In genomic region chr4:145154573-145154972, GRCh38 we compare ENCODE assay signal across 8 cellular contexts. TPM values are rescaled to one million over a fixed set of nuclear protein-coding genes. Genes with fewer than 3 reads are reported as not detected.
DNase-seq lines count a peak whose midpoint lies in the region; ATAC-seq and TF ChIP-seq lines count a peak whose summit lies in the region.

No MANE protein-coding gene starts in this region.

- no peaks in the 10 kb centered on the region for H3K9me3 Mint-ChIP-seq in Caco-2 (ENCODE audit: unreplicated experiment)
- no peaks in the 10 kb centered on the region for H3K9me3 Mint-ChIP-seq in CD8-positive, alpha-beta T cell

- H3K4me3 ChIP-seq in Caco-2 (ENCODE audit: low read depth, low read length) = no peak overlapping the region
- H3K4me3 ChIP-seq in cardiac fibroblast (replicated peaks in 1 of 2; ENCODE audit: low read depth in 2 of 2, low read length in 2 of 2) = no peak overlapping the region
- no peak overlapping the region for H3K4me3 ChIP-seq in CD8-positive, alpha-beta T cell (ENCODE audit: low read depth, low read length)

- H3K27ac Mint-ChIP-seq in Caco-2 (ENCODE audit: unreplicated experiment) = no peak overlapping the region
- H3K27ac Mint-ChIP-seq in CD8-positive, alpha-beta T cell = no peak overlapping the region

- DNase-seq in Caco-2 (peak in 1 of 2 experiments; percentile 33), cardiac fibroblast (ENCODE audit: low read depth in 2 of 2) (peak; percentile 50 to 59), myocyte (ENCODE audit: low read depth) (peak; percentile 47), LoVo (ENCODE audit: low spot score) (no peak), NCI-H1092 treated with DMSO at 0.1 percent for 48 hours (lab: John Stamatoyannopoulos, UW) (no peak)
- no peak for DNase-seq in CD8-positive, alpha-beta T cell

- CTCF ChIA-PET in Caco-2 (lab: Charles Lee) = interaction anchor here (0.6 to 1.2 kb wide), 4 partner anchors 24 to 455 kb away, joined by 3 to 4 read pairs (median 4); partner anchors contain the start of genes ABCE1 and ANAPC10
- CTCF ChIA-PET in CD8-positive, alpha-beta T cell (lab: Charles Lee) = interaction anchor here (1.2 to 1.7 kb wide), 2 partner anchors 24 to 462 kb away, joined by 3 to 4 read pairs; no protein-coding TSS in a partner anchor

- no peaks in the 10 kb centered on the region for H3K27me3 ChIP-seq in Caco-2 (replicated peaks; ENCODE audit: control insufficient read depth, insufficient read depth, low read length)
- H3K27me3 ChIP-seq in CD8-positive, alpha-beta T cell (ENCODE audit: insufficient read depth, low read length) = no peaks in the 10 kb centered on the region

- no peaks in the 10 kb centered on the region for H3K4me1 ChIP-seq in Caco-2
- no peaks in the 10 kb centered on the region for H3K4me1 ChIP-seq in CD8-positive, alpha-beta T cell (ENCODE audit: insufficient read depth, low read length)

- H3K36me3 Mint-ChIP-seq in Caco-2 (ENCODE audit: insufficient read depth, unreplicated experiment) = peaks cover 34% of the 10 kb centered on the region
- H3K36me3 Mint-ChIP-seq in CD8-positive, alpha-beta T cell = peaks cover 80% of the 10 kb centered on the region

- POLR2A ChIA-PET in Caco-2 (lab: Charles Lee) = no interaction called here
- POLR2A ChIA-PET in CD8-positive, alpha-beta T cell (lab: Charles Lee) = no interaction called here

- no peaks in the 10 kb centered on the region for H3K4me1 Mint-ChIP-seq in Caco-2 (ENCODE audit: low read depth, unreplicated experiment)
- H3K4me1 Mint-ChIP-seq in CD8-positive, alpha-beta T cell (ENCODE audit: low read depth) = peaks cover 8% of the 10 kb centered on the region

- H3K36me3 ChIP-seq in Caco-2 (ENCODE audit: control insufficient read depth, insufficient read depth, low read length) = no peaks in the 10 kb centered on the region
- H3K36me3 ChIP-seq in CD8-positive, alpha-beta T cell (ENCODE audit: insufficient read depth, low read length) = peaks cover 33% of the 10 kb centered on the region

- H3K4me3 Mint-ChIP-seq in Caco-2 (ENCODE audit: unreplicated experiment) = no peak overlapping the region
- no peak overlapping the region for H3K4me3 Mint-ChIP-seq in CD8-positive, alpha-beta T cell

- no peaks in the 10 kb centered on the region for H3K27me3 Mint-ChIP-seq in Caco-2 (ENCODE audit: insufficient read depth, unreplicated experiment)
- no peaks in the 10 kb centered on the region for H3K27me3 Mint-ChIP-seq in CD8-positive, alpha-beta T cell (ENCODE audit: low read depth)

- no peak overlapping the region for H3K27ac ChIP-seq in CD8-positive, alpha-beta T cell (ENCODE audit: low read depth, low read length)

- H3K9me3 ChIP-seq in Caco-2 = no peaks in the 10 kb centered on the region
- H3K9me3 ChIP-seq in CD8-positive, alpha-beta T cell (ENCODE audit: low read length) = no peaks in the 10 kb centered on the region

- TF ChIP-seq CTCF in Caco-2 (IDR thresholded peaks at IDR 0.05; ENCODE audit: insufficient read depth in 1 of 2, low read depth in 1 of 2, low read length in 1 of 2, severe bottlenecking in 1 of 2, unreplicated experiment in 1 of 2) (peak; percentile 25 to 65), cardiac fibroblast (IDR thresholded peaks at IDR 0.05; ENCODE audit: low read depth, low read length) (peak; percentile 65)
- no peak for TF ChIP-seq CTCF in CD8-positive, alpha-beta T cell (IDR thresholded peaks at IDR 0.05)

- BruUV-seq in Caco-2 (replicated peaks; lab: Mats Ljungman, UMichigan) = no TSS peak

- intact Hi-C loops in Caco-2 (cut with micrococcal nuclease; ENCODE audit: unreplicated experiment) = loop anchor here (1.0 kb wide), 2 partner anchors 403 to 463 kb away; no protein-coding TSS in a partner anchor
- intact Hi-C loops in CD8-positive, alpha-beta T cell (cut with DNase I, micrococcal nuclease) = loop anchor here (1.0 to 10.0 kb wide), 4 partner anchors 37 to 460 kb away; partner anchors contain the start of gene MMAA (in 1 of the 2)

- ATAC-seq in GM19438 (IDR thresholded peaks at IDR 0.05; ENCODE audit: low read depth, unreplicated experiment) = peak; percentile 79
- peak; percentile 61 for ATAC-seq in HG03565 (IDR thresholded peaks at IDR 0.05; ENCODE audit: unreplicated experiment)
- no peak for ATAC-seq in CD8-positive, alpha-beta T cell

RNA-seq across cellular contexts. Expression of gene OTUD4, which starts 25.8 kb away (rescaled TPM):
- 32.8 and 34.5 TPM in 2 replicates for total RNA-seq in Caco-2 (2022)
- total RNA-seq in myocyte = 53.5 and 81.4 TPM in 2 replicates
- polyA plus RNA-seq in myocyte (2012) = 16.6 TPM
- total RNA-seq in CD8-positive, alpha-beta T cell = 10 to 100 TPM; 67.5 to 70.6 TPM

RNA-seq across cellular contexts. Expression of gene ABCE1, which starts 56.5 kb away (rescaled TPM):
- total RNA-seq in Caco-2 (2022) = 96.7 and 100 TPM in 2 replicates
- 140 and 171 TPM in 2 replicates for total RNA-seq in myocyte
- 33.3 TPM for polyA plus RNA-seq in myocyte (2012)
- total RNA-seq in CD8-positive, alpha-beta T cell = 10 to 100 TPM; 68.8 to 70.9 TPM

RNA-seq across cellular contexts. Expression of gene ANAPC10, which starts 56.6 kb away (rescaled TPM):
- total RNA-seq in Caco-2 (2022) = 24.2 and 26.9 TPM in 2 replicates
- 20.3 and 26.6 TPM in 2 replicates for total RNA-seq in myocyte
- 13.4 TPM for polyA plus RNA-seq in myocyte (2012)
- total RNA-seq in CD8-positive, alpha-beta T cell = 10 to 100 TPM; 24.5 to 26.7 TPM

Comparison
In these comparisons a context has a peak if more than half of its experiments do, and no peak if none do; other contexts are left out.
1. DNase-seq: peak in cardiac fibroblast (2 of 2) and myocyte (single experiment); none in CD8-positive, alpha-beta T cell (0 of 7), LoVo (single experiment) and NCI-H1092 treated with DMSO at 0.1 percent for 48 hours (single experiment).